16 cellular contexts compared by ENCODE assay signal in the genomic region with DNA sequence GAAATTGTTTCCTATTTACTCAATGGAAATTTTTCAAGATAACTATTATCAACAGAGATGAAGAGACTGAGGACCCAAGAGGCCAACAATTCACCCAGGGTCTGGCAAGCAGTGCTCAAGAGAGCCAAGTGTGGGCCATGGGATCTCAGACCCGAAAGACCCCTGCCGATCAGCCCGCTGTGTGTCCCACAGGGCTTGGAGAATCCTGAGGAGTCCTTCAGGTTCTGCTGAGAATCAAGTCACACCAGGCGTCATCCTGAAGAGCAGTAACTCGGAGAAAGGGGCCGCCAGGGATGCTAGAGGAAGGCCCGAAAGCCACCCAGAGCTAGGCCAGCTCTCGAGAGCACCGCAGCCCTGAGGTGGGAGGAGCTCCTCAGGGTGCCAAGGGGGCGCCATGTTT. TPM values are rescaled to one million over a fixed set of nuclear protein-coding genes. Genes with fewer than 3 reads are reported as not detected.
DNase-seq lines count a peak whose midpoint lies in the region; ATAC-seq and TF ChIP-seq lines count a peak whose summit lies in the region.
"Had no signal": no experiment of that assay in that cellular context is flagged by ENCODE, and none has a peak within 500 bp of the region (broad histone marks: within the 10 kb centered on the region; RNA-seq: fewer than 3 reads in every experiment).

No MANE protein-coding gene starts in this region.

- H3K27ac ChIP-seq in Karpas-422 (ENCODE audit: low read length), result no peak overlapping the region
- no peak overlapping the region for H3K27ac ChIP-seq in suprapubic skin
- no peak overlapping the region for H3K27ac ChIP-seq in right lobe of liver
- H3K27ac ChIP-seq: BLaER1 had no signal

- H3K4me1 ChIP-seq in Karpas-422 (ENCODE audit: low read length), result peaks cover 11% of the 10 kb centered on the region
- H3K4me1 ChIP-seq in suprapubic skin, result peaks cover 26% of the 10 kb centered on the region
- H3K4me1 ChIP-seq in right lobe of liver, result no peaks in the 10 kb centered on the region
- H3K4me1 ChIP-seq: Caco-2 had no signal

- no peak overlapping the region for H2AFZ ChIP-seq in Karpas-422 (ENCODE audit: low read length)

- no peak overlapping the region for H3K9ac ChIP-seq in Karpas-422 (ENCODE audit: low read length)
- H3K9ac ChIP-seq: BLaER1 had no signal

- no peaks in the 10 kb centered on the region for H4K20me1 ChIP-seq in Karpas-422 (ENCODE audit: insufficient read depth, low read depth, low read length)

- TF ChIP-seq POLR2A in suprapubic skin (IDR thresholded peaks at IDR 0.05) (no peak), right lobe of liver (IDR thresholded peaks at IDR 0.05) (no peak)

- H3K36me3 ChIP-seq in Karpas-422 (ENCODE audit: insufficient read depth, low read length) (no peaks in the 10 kb centered on the region), suprapubic skin (no peaks in the 10 kb centered on the region), right lobe of liver (no peaks in the 10 kb centered on the region)
- H3K36me3 ChIP-seq: BLaER1 had no signal

- H3K79me2 ChIP-seq in Karpas-422 (ENCODE audit: low read length), result no peaks in the 10 kb centered on the region

- peaks cover 61% of the 10 kb centered on the region for H3K4me1 Mint-ChIP-seq in glutamatergic neuron (ENCODE audit: low read depth, unreplicated experiment)

- 66% methylated on average over 7 of the region's 10 CpGs for WGBS in suprapubic skin
- WGBS in right lobe of liver (ENCODE audit: insufficient coverage, low coverage, low lambda C conversion rate, missing lambda C conversion rate), result 67% methylated on average over 1 of the region's 10 CpGs

- H3K9me3 ChIP-seq in Karpas-422 (ENCODE audit: low read length) (no peaks in the 10 kb centered on the region), suprapubic skin (no peaks in the 10 kb centered on the region), right lobe of liver (no peaks in the 10 kb centered on the region)
- H3K9me3 ChIP-seq: BLaER1, Caco-2 had no signal

- peaks cover 7% of the 10 kb centered on the region for H3K27me3 Mint-ChIP-seq in glutamatergic neuron (ENCODE audit: unreplicated experiment)

- H3K4me3 ChIP-seq in Karpas-422 (ENCODE audit: low read length) (no peak overlapping the region), suprapubic skin (no peak overlapping the region), right lobe of liver (no peak overlapping the region)
- H3K4me3 ChIP-seq: BLaER1 had no signal

- intact Hi-C loops in right lobe of liver (cut with DNase I), result no loop called here

- H3K9me2 ChIP-seq in Karpas-422 (replicated peaks; ENCODE audit: insufficient read depth, low read length), result no peaks in the 10 kb centered on the region

- H3K27ac Mint-ChIP-seq in glutamatergic neuron (ENCODE audit: unreplicated experiment), result peak overlapping the region; percentile 97

- ATAC-seq in GM21619 (IDR thresholded peaks at IDR 0.05; ENCODE audit: unreplicated experiment), result no peak
- no peak for ATAC-seq in right lobe of liver
- ATAC-seq: HCT116 had no signal

- peaks cover 6% of the 10 kb centered on the region for H3K9me3 Mint-ChIP-seq in glutamatergic neuron (ENCODE audit: unreplicated experiment)

- H3K4me2 ChIP-seq in Karpas-422 (ENCODE audit: low read depth, low read length, poor library complexity, severe bottlenecking), result no peak overlapping the region

- no peaks in the 10 kb centered on the region for H3K36me3 Mint-ChIP-seq in glutamatergic neuron (ENCODE audit: unreplicated experiment)

- TF ChIP-seq CTCF in glutamatergic neuron (IDR thresholded peaks at IDR 0.05; ENCODE audit: partially characterized antibody, unreplicated experiment) (no peak), suprapubic skin (IDR thresholded peaks at IDR 0.05) (no peak), right lobe of liver (IDR thresholded peaks at IDR 0.05) (no peak)

- TF ChIP-seq EP300 in suprapubic skin (IDR thresholded peaks at IDR 0.05), result no peak

- H3K27me3 ChIP-seq in Karpas-422 (ENCODE audit: low read length) (no peaks in the 10 kb centered on the region), suprapubic skin (peaks cover 57% of the 10 kb centered on the region), right lobe of liver (peaks cover 0 to 4% of the 10 kb centered on the region in 2 donors)

- DNase-seq in activated effector memory CD4-positive, alpha-beta T cell treated with anti-CD3 and anti-CD28 coated beads, Interleukin-2, amount 50 U/mL, for 16 hours, result peak; percentile 17
- no peak for DNase-seq in activated effector memory CD4-positive, alpha-beta T cell treated with Interleukin-2 at 50 U/mL for 16 hours
- peak; percentile 21 for DNase-seq in Karpas-422
- DNase-seq in glutamatergic neuron, result no peak
- peak; percentile 30 to 44 for DNase-seq in suprapubic skin (ENCODE audit: low spot score in 2 of 2)
- no peak for DNase-seq in right lobe of liver
- DNase-seq: 8988T; AML-193; Caco-2; CD8-positive, alpha-beta memory T cell; DMS53; GF-D8 had no signal

- peak overlapping the region; percentile 69 for H3K4me3 Mint-ChIP-seq in glutamatergic neuron (ENCODE audit: unreplicated experiment)
- H3K4me3 Mint-ChIP-seq: CD8-positive, alpha-beta memory T cell had no signal

RNA-seq across cellular contexts. Expression of a gene that starts 48.7 kb away (rescaled TPM):
- 0.76 TPM in 1 of 2 replicates, not detected in the other for total RNA-seq in Karpas-422 (2014; rRNA removed; shearing (Covaris generic); ENCODE audit: low replicate concordance)
- total RNA-seq in glutamatergic neuron (ENCODE audit: unreplicated experiment) (20.9 TPM), suprapubic skin (10 to 100 TPM in 3 of 4 donors, 1 to 10 TPM in 1; 9.0 to 19.9 (median 12.0) TPM), right lobe of liver (10 to 100 TPM; 27.9 to 60.1 (median 45.7) TPM)

RNA-seq across cellular contexts. Expression of a gene that starts 53.2 kb away (rescaled TPM):
- not detected in 2 replicates for total RNA-seq in Karpas-422 (2014; rRNA removed; shearing (Covaris generic); ENCODE audit: low replicate concordance)
- total RNA-seq in glutamatergic neuron (ENCODE audit: unreplicated experiment) (11.1 TPM), suprapubic skin (10 to 100 TPM in 1 of 4 donors, 1 to 10 TPM in 3; 2.4 to 16.5 (median 4.4) TPM), right lobe of liver (1 to 10 TPM in 1 of 6 experiments, under 1 TPM in 3, not detected in 2; 0.29 to 1.2 (median 0.50) TPM)
- total RNA-seq: Caco-2, HT-29 had no signal

Comparison
In these comparisons a context has a peak if more than half of its experiments do, and no peak if none do; other contexts are left out.
1. DNase-seq: peak in activated effector memory CD4-positive, alpha-beta T cell treated with anti-CD3 and anti-CD28 coated beads, Interleukin-2, amount 50 U/mL, for 16 hours (single experiment), Karpas-422 (single experiment) and suprapubic skin (2 of 2); none in activated effector memory CD4-positive, alpha-beta T cell treated with Interleukin-2 at 50 U/mL for 16 hours (single experiment), glutamatergic neuron (single experiment) and right lobe of liver (0 of 3).